Comparison of ENCODE assay signal across 16 cellular contexts in genomic region chr2:104487381-104487780, GRCh38.
"Had no signal": no experiment of that assay in that cellular context is flagged by ENCODE, and none has a peak within 500 bp of the region (broad histone marks: within the 10 kb centered on the region; RNA-seq: fewer than 3 reads in every experiment).

No MANE protein-coding gene starts in this region.

- H3K4me3 ChIP-seq: gastroesophageal sphincter, left ventricle myocardium inferior, transverse colon had no signal

- H3K36me3 ChIP-seq: gastroesophageal sphincter, left ventricle myocardium inferior, transverse colon had no signal

- H3K27ac ChIP-seq: epithelial cell of prostate, gastroesophageal sphincter, left ventricle myocardium inferior, transverse colon had no signal

- H3K9me3 ChIP-seq: gastroesophageal sphincter, left ventricle myocardium inferior, transverse colon had no signal

- H3K4me1 ChIP-seq: gastroesophageal sphincter, left ventricle myocardium inferior, transverse colon had no signal

- DNase-seq: activated CD4-positive, alpha-beta T cell treated with anti-CD3 and anti-CD28 coated beads, Interleukin-2, amount 10 ng/mL, durations not matched to agents 7 days and 5 days; activated CD4-positive, CD25-positive, alpha-beta regulatory T cell; activated naive CD4-positive, alpha-beta T cell treated with anti-CD3 and anti-CD28 coated beads for 36 hours; activated T-cell treated with anti-CD3 and anti-CD28 coated beads for 4 hours; caudate nucleus; cortex of kidney; effector memory CD4-positive, alpha-beta T cell; kidney; left ventricle myocardium inferior; mesenchymal stem cell; nephron progenitor cell; stimulated activated CD4-positive, alpha-beta T cell treated with anti-CD3 and anti-CD28 coated beads, Interleukin-2, amount 100 ng/mL, for 24 hours; stimulated activated naive B cell treated with anti-CD40 and anti-IgM and Interleukin-4, amounts not matched to agents 10 μg/mL and 1 μg/mL and 100 μg/mL, for 72 hours; transverse colon had no signal

- H3K27me3 ChIP-seq: gastroesophageal sphincter, transverse colon had no signal
